Comparison of ENCODE assay signal across 8 cellular contexts in the genomic region with DNA sequence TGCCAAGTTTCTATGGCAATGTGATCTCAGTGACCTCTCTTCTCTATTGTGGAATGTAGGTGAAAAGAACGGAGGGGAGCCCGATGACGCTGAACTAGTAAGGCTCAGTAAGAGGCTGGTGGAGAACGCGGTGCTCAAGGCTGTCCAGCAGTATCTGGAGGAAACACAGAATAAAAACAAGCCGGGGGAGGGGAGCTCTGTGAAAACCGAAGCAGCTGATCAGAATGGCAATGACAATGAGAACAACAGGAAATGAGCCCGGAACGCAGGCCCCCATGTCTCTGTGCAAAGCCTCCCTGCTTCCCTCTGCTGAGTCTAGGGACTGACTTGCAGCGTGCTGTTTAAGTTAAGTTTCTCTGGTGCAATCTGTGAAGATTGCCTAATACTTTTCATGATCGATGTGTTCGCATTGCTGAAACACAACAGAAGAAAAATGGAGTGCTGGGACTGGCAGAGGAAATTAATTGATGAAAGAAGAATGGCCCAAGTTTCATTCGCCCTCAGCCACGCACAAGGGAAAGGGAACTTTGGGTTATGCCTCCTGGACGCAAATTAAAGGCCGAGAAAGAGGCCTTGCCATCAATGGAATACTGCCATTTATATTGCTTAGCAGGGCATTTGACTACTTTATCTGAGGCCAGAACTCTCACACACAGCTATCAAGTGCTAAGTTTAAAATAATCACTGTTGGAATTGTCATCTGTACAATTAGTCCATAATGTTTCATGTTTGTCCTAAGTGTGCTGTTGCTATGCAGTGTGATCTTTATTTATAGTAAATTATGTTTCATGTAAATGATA.
A peak's percentile ranks its signal among the peaks of the same experiment; 100 is the strongest.
DNase-seq lines count a peak whose midpoint lies in the region; ATAC-seq and TF ChIP-seq lines count a peak whose summit lies in the region.

No MANE protein-coding gene starts in this region.

- no peak overlapping the region for H3K4me3 ChIP-seq in effector memory CD4-positive, alpha-beta T cell (ENCODE audit: insufficient read depth, low read depth, low read length, poor library complexity, severe bottlenecking)
- H3K4me3 ChIP-seq in upper lobe of left lung: peak overlapping the region in 1 of 4 donors; percentile 25

- H3K27me3 ChIP-seq in effector memory CD4-positive, alpha-beta T cell (replicated peaks; ENCODE audit: control insufficient read depth, insufficient read depth, low read length, poor library complexity, severe bottlenecking): no peaks in the 10 kb centered on the region
- no peaks in the 10 kb centered on the region for H3K27me3 ChIP-seq in upper lobe of left lung

- peak; percentile 11 to 30 for DNase-seq in activated CD4-positive, alpha-beta T cell treated with anti-CD3 and anti-CD28 coated beads, Interleukin-2, amount 50 U/mL, for 24 hours (ENCODE audit: low read depth in 1 of 2, low spot score in 1 of 2)
- peak; percentile 9 to 44 (median 25) for DNase-seq in effector memory CD4-positive, alpha-beta T cell
- DNase-seq in nucleus accumbens (lab: John Stamatoyannopoulos, UW): peak in 53 of 56 donors; percentile 9 to 83 (median 53)
- peak in 1 of 2 donors; percentile 50 for DNase-seq in upper lobe of left lung
- DNase-seq in NCI-H2029 treated with DMSO at 0.1 percent for 48 hours (lab: John Stamatoyannopoulos, UW): no peak
- no peak for DNase-seq in kidney tubule cell (ENCODE audit: low spot score)
- DNase-seq in NCI-H82 treated with DMSO at 0.1 percent for 48 hours (lab: John Stamatoyannopoulos, UW; ENCODE audit: unreplicated experiment): no peak

- ATAC-seq in HG03460 (IDR thresholded peaks at IDR 0.05; ENCODE audit: unreplicated experiment) (peak; percentile 74), upper lobe of left lung (ENCODE audit: low FRiP score in 2 of 2) (peak; percentile 66 to 77)

- 22 to 31% methylated on average over 16 of the region's 16 CpGs for WGBS in upper lobe of left lung, 2 donors

- TF ChIP-seq POLR2A in upper lobe of left lung (IDR thresholded peaks at IDR 0.05): no peak

- no peak for TF ChIP-seq CTCF in upper lobe of left lung (IDR thresholded peaks at IDR 0.05)

- peak overlapping the region; percentile 53 for H3K27ac ChIP-seq in effector memory CD4-positive, alpha-beta T cell (ENCODE audit: insufficient read depth, low read length, poor library complexity, severe bottlenecking)
- H3K27ac ChIP-seq in upper lobe of left lung: peak overlapping the region in 3 of 4 donors; percentile 44 to 54 (median 49)

- H3K4me1 ChIP-seq in effector memory CD4-positive, alpha-beta T cell (ENCODE audit: control insufficient read depth, insufficient read depth, low read length, poor library complexity, severe bottlenecking): peaks cover 22% of the 10 kb centered on the region
- peaks cover 6 to 16% (median 11%) of the 10 kb centered on the region in 4 donors for H3K4me1 ChIP-seq in upper lobe of left lung

- no peaks in the 10 kb centered on the region for H3K36me3 ChIP-seq in effector memory CD4-positive, alpha-beta T cell (ENCODE audit: control insufficient read depth, insufficient read depth, low read length)
- no peaks in the 10 kb centered on the region for H3K36me3 ChIP-seq in upper lobe of left lung

- no peak for TF ChIP-seq EP300 in upper lobe of left lung (IDR thresholded peaks at IDR 0.05)

- no peaks in the 10 kb centered on the region for H3K9me3 ChIP-seq in effector memory CD4-positive, alpha-beta T cell (ENCODE audit: control insufficient read depth, low read length)
- H3K9me3 ChIP-seq in upper lobe of left lung: no peaks in the 10 kb centered on the region

Comparison
In these comparisons a context has a peak if more than half of its experiments do, and no peak if none do; other contexts are left out.
1. DNase-seq: peak in activated CD4-positive, alpha-beta T cell treated with anti-CD3 and anti-CD28 coated beads, Interleukin-2, amount 50 U/mL, for 24 hours (2 of 2), effector memory CD4-positive, alpha-beta T cell (3 of 3) and nucleus accumbens (53 of 56); none in NCI-H2029 treated with DMSO at 0.1 percent for 48 hours (single experiment), kidney tubule cell (single experiment) and NCI-H82 treated with DMSO at 0.1 percent for 48 hours (single experiment).